In genomic region chr16:54284931-54285413, GRCh38 we compare ENCODE assay signal across 8 cellular contexts. TPM values are rescaled to one million over a fixed set of nuclear protein-coding genes. Genes with fewer than 3 reads are reported as not detected.
A peak's percentile ranks its signal among the peaks of the same experiment; 100 is the strongest.
DNase-seq lines count a peak whose midpoint lies in the region; ATAC-seq and TF ChIP-seq lines count a peak whose summit lies in the region.

No MANE protein-coding gene starts in this region.

- H3K4ac ChIP-seq in neuronal stem cell (ENCODE audit: low read length), result no peak overlapping the region

- peak overlapping the region; percentile 87 for H3K18ac ChIP-seq in neuronal stem cell (ENCODE audit: low read length)

- H2AFZ ChIP-seq in DND-41 (ENCODE audit: low read depth, low read length) (peak overlapping the region; percentile 67), neuronal stem cell (ENCODE audit: low read length) (peak overlapping the region; percentile 99)

- H3K14ac ChIP-seq in neuronal stem cell (ENCODE audit: low read length), result peak overlapping the region; percentile 63

- H3K27me3 ChIP-seq in DND-41 (ENCODE audit: insufficient read depth, low read length, poor library complexity) (no peaks in the 10 kb centered on the region), neuronal stem cell (ENCODE audit: control insufficient read depth in 3 of 3, insufficient read depth in 3 of 3, low read depth in 1 of 3, low read length in 3 of 3) (peaks cover 0 to 83% (median 43%) of the 10 kb centered on the region in 3 experiments)

- H3K4me1 ChIP-seq in DND-41 (ENCODE audit: insufficient read depth, low read length) (peaks cover 56% of the 10 kb centered on the region), neuronal stem cell (ENCODE audit: control insufficient read depth in 2 of 2, insufficient read depth in 1 of 2, low read depth in 1 of 2, low read length in 2 of 2) (peaks cover 8 to 20% of the 10 kb centered on the region in 2 donors)

- TF ChIP-seq CTCF in DND-41 (IDR thresholded peaks at IDR 0.05; ENCODE audit: borderline replicate concordance, extremely low read depth, low read length, poor library complexity, severe bottlenecking) (no peak), epithelial cell of esophagus (IDR thresholded peaks at IDR 0.05; ENCODE audit: insufficient read depth, low read depth, low read length, missing control alignments) (no peak)

- H3K9ac ChIP-seq in DND-41 (ENCODE audit: low read depth, low read length), result peak overlapping the region; percentile 99
- peak overlapping the region; percentile 83 for H3K9ac ChIP-seq in neuronal stem cell (ENCODE audit: low read depth, low read length, poor library complexity)

- no peak overlapping the region for H2BK120ac ChIP-seq in neuronal stem cell (ENCODE audit: low read depth, low read length)

- no peak overlapping the region for H2BK5ac ChIP-seq in neuronal stem cell (ENCODE audit: low read length)

- H3K79me1 ChIP-seq in neuronal stem cell (ENCODE audit: low read depth, low read length), result peaks cover 2% of the 10 kb centered on the region

- H3K9me3 ChIP-seq in DND-41 (ENCODE audit: insufficient read depth, low read length, severe bottlenecking) (no peaks in the 10 kb centered on the region), neuronal stem cell (replicated peaks in 1 of 2; ENCODE audit: control insufficient read depth in 2 of 2, insufficient read depth in 1 of 2, low read depth in 1 of 2, low read length in 2 of 2) (peaks cover 2 to 31% of the 10 kb centered on the region in 2 donors)

- peaks cover 64% of the 10 kb centered on the region for H3K79me2 ChIP-seq in DND-41 (ENCODE audit: insufficient read depth, low read length)

- H4K20me1 ChIP-seq in DND-41 (ENCODE audit: insufficient read depth, low read length), result peaks cover 31% of the 10 kb centered on the region

- H3K4me2 ChIP-seq in DND-41 (ENCODE audit: insufficient read depth, low read length), result peak overlapping the region; percentile 75
- peak overlapping the region; percentile 100 for H3K4me2 ChIP-seq in neuronal stem cell (ENCODE audit: insufficient read depth, low read length, poor library complexity, severe bottlenecking)

- H2BK15ac ChIP-seq in neuronal stem cell (ENCODE audit: low read length), result peak overlapping the region; percentile 93

- DNase-seq in DND-41 (peak; percentile 77), NCI-H1105 treated with DMSO at 0.1 percent for 48 hours (lab: John Stamatoyannopoulos, UW) (peak; percentile 25), epithelial cell of esophagus (ENCODE audit: low read depth) (peak; percentile 27), neuronal stem cell (ENCODE audit: low spot score) (no peak), NCI-H226 (no peak), kidney glomerular epithelial cell (lab: John Stamatoyannopoulos, UW) (no peak), COLO829 (ENCODE audit: low spot score) (no peak)

- no peak overlapping the region for H2BK12ac ChIP-seq in neuronal stem cell (ENCODE audit: low read length)

- H3K4me3 ChIP-seq in DND-41 (ENCODE audit: low read depth in 1 of 2, low read length in 2 of 2) (peak overlapping the region; percentile 45 to 71), epithelial cell of esophagus (ENCODE audit: low read length) (peak overlapping the region; percentile 72), neuronal stem cell (ENCODE audit: low read length in 2 of 2) (peak overlapping the region; percentile 80 to 93)

- ATAC-seq in DND-41 (ENCODE audit: insufficient read depth, low read depth), result no peak
- no peak for ATAC-seq in GM21825 (IDR thresholded peaks at IDR 0.05; ENCODE audit: unreplicated experiment)

- no CpG with 5 or more reads among the region's 42 CpGs for WGBS in neuronal stem cell (ENCODE audit: extremely low coverage in 2 of 2, insufficient read length in 2 of 2, insufficient replicate concordance in 1 of 2), 2 donors

- H4K8ac ChIP-seq in neuronal stem cell (ENCODE audit: low read depth, low read length), result no peak overlapping the region

- H3K36me3 ChIP-seq in DND-41 (ENCODE audit: insufficient read depth, low read length) (peaks cover 52% of the 10 kb centered on the region), neuronal stem cell (replicated peaks in 1 of 2; ENCODE audit: control insufficient read depth in 2 of 2, insufficient read depth in 2 of 2, low read length in 2 of 2) (peaks cover 0 to 31% of the 10 kb centered on the region in 2 donors)

- H3K23ac ChIP-seq in neuronal stem cell (ENCODE audit: low read depth, low read length, poor library complexity), result peak overlapping the region; percentile 85

- peak overlapping the region; percentile 72 for H2AK5ac ChIP-seq in neuronal stem cell (ENCODE audit: low read depth, low read length)

- H3K27ac ChIP-seq in DND-41 (ENCODE audit: low read length) (peak overlapping the region; percentile 91), neuronal stem cell (replicated peaks; ENCODE audit: low read length) (no peak overlapping the region)

- H4K91ac ChIP-seq in neuronal stem cell (ENCODE audit: low read depth, low read length, poor library complexity), result no peak overlapping the region

RNA-seq across cellular contexts. Expression of gene IRX3, which starts 1.6 kb away (rescaled TPM):
- polyA plus RNA-seq in neuronal stem cell (2013, experiment 1 of 2), result 8.1 TPM
- polyA plus RNA-seq in neuronal stem cell (2013, experiment 2 of 2), result 8.2 TPM

Comparison
In these comparisons a context has a peak if more than half of its experiments do, and no peak if none do; other contexts are left out.
1. DNase-seq: peak in DND-41 (single experiment), NCI-H1105 treated with DMSO at 0.1 percent for 48 hours (single experiment) and epithelial cell of esophagus (single experiment); none in neuronal stem cell (single experiment), NCI-H226 (single experiment), kidney glomerular epithelial cell (single experiment) and COLO829 (single experiment).
2. Peak in every context shown above with its lines, with median percentiles within 50 percentile points of each other: H3K4me3 ChIP-seq.